12 cellular contexts compared by ENCODE assay signal in the genomic region with DNA sequence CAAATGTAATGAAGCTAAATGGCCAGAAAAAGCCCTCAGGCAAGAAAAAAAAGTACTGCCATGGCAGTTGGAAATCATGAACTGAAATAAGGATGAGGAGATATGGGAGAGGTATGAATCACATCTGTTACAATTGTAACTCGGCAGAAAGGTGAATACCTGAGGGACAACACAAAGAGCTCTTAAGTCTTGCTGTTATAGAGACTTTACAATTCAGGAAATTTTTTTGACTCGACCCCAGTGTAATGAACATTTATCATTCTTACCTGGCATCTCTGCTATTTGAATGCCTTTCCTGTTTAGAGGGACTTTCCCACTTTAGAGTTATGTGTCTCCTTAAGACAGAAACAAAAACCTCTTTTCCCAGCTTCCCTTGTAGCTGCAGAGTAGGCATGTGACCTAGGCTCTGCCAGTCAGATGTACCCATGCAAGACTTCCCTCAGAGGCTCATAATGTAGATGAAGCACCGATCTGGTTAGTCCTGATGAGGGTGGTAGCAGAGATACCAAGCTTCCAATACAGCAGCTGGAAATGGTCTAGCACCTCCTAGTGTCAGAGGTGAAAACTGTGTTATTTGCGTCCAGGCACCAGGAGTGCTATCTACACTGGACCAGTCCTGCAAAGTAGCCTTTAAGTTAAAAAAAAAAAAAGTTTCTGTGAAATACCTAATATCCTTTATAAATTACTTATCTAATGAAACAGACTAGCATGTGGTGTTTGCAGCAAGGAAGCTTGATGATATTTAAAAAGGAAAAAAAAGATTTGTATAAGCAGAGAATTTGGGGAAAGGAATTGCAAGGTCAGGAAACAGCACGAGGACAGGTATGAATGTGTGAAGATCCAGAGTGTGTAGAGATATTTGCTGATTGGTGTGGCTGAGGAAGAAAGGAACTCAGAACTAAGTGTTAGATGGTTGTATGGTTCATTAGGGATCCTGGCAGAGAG.
DNase-seq lines count a peak whose midpoint lies in the region; ATAC-seq and TF ChIP-seq lines count a peak whose summit lies in the region.
"Had no signal": no experiment of that assay in that cellular context is flagged by ENCODE, and none has a peak within 500 bp of the region (broad histone marks: within the 10 kb centered on the region; RNA-seq: fewer than 3 reads in every experiment).

No MANE protein-coding gene starts in this region.

- H3K4me1 Mint-ChIP-seq in endodermal cell: no peaks in the 10 kb centered on the region

- CTCF ChIA-PET in SK-N-SH (lab: Yijun Ruan, JAX): interaction anchor here (0.8 to 1.8 kb wide), 5 partner anchors 8 to 231 kb away, joined by 3 to 5 read pairs (median 3); no protein-coding TSS in a partner anchor

- H3K9me3 ChIP-seq in SK-N-SH (no peaks in the 10 kb centered on the region), endodermal cell (ENCODE audit: control insufficient read depth, low read length) (peaks cover 6% of the 10 kb centered on the region)

- H3K27ac ChIP-seq in SK-N-SH (ENCODE audit: low read depth in 2 of 2, low read length in 1 of 2) (no peak overlapping the region), endodermal cell (ENCODE audit: low read depth, low read length) (no peak overlapping the region)
- H3K27ac ChIP-seq: BLaER1 treated with 17β-estradiol and CSF1 and Interleukin-3, amounts not matched to agents 10 nM and 100 nM had no signal

- no peak overlapping the region for H3K4me3 Mint-ChIP-seq in endodermal cell

- H3K9me2 ChIP-seq in SK-N-SH: no peaks in the 10 kb centered on the region

- H3K4me3 ChIP-seq in SK-N-SH (ENCODE audit: low read depth in 2 of 2, low read length in 1 of 2) (peak overlapping the region in 1 of 2 experiments; percentile 11; a peak in 1 of 4 replicates), LNCaP clone FGC (ENCODE audit: low read depth, low read length) (no peak overlapping the region), endodermal cell (ENCODE audit: low read length) (no peak overlapping the region)
- H3K4me3 ChIP-seq: BLaER1 treated with 17β-estradiol and CSF1 and Interleukin-3, amounts not matched to agents 10 nM and 100 nM; lung had no signal

- H3F3A ChIP-seq in SK-N-SH (replicated peaks; ENCODE audit: insufficient read depth): no peaks in the 10 kb centered on the region

- DNase-seq in SK-N-SH: no peak
- DNase-seq in LNCaP clone FGC (ENCODE audit: low read depth): no peak
- DNase-seq in endodermal cell: peak; percentile 68
- peak; percentile 74 for DNase-seq in renal cortical epithelial cell (ENCODE audit: low read depth)
- no peak for DNase-seq in amygdala (lab: John Stamatoyannopoulos, UW)
- no peak for DNase-seq in stimulated activated naive CD4-positive, alpha-beta T cell treated with Interleukin-2 at 50 U/mL for 16 hours (lab: John Stamatoyannopoulos, UW)
- DNase-seq: NCI-H524 treated with DMSO at 0.1 percent for 48 hours; stimulated activated CD4-positive, alpha-beta T cell treated with anti-CD3 and anti-CD28 coated beads, Interleukin-1b, Interleukin-23, amount 100 ng/mL, for 48 hours had no signal

- ATAC-seq in SK-N-SH treated with all-trans-retinoic acid at 6 μM for 48 hours (no peak), GM21723 (IDR thresholded peaks at IDR 0.05; ENCODE audit: unreplicated experiment) (no peak)

- TF ChIP-seq RAD21 in SK-N-SH (IDR thresholded peaks at IDR 0.05; ENCODE audit: low read length): no peak

- WGBS in SK-N-SH (ENCODE audit: low lambda C conversion rate): under 1% methylated on average over 5 of the region's 5 CpGs
- whole genome bisulfite sequencing in endodermal cell (ENCODE audit: insufficient coverage in 1 of 2, insufficient read length in 1 of 2), 2 experiments: 82 to 84% methylated on average over 4 to 5 of the region's 5 CpGs

- H3K36me3 ChIP-seq in SK-N-SH (replicated peaks in 1 of 2; ENCODE audit: control insufficient read depth in 1 of 2, insufficient read depth in 2 of 2, low read length in 1 of 2): no peaks in the 10 kb centered on the region
- no peaks in the 10 kb centered on the region for H3K36me3 ChIP-seq in endodermal cell (ENCODE audit: control insufficient read depth, insufficient read depth, low read length)
- H3K36me3 ChIP-seq: BLaER1 treated with 17β-estradiol and CSF1 and Interleukin-3, amounts not matched to agents 10 nM and 100 nM had no signal

- no peaks in the 10 kb centered on the region for H3K79me2 ChIP-seq in SK-N-SH (ENCODE audit: insufficient read depth)

- H3K4me2 ChIP-seq in SK-N-SH: no peak overlapping the region

- no peak for TF ChIP-seq EP300 in SK-N-SH (IDR thresholded peaks at IDR 0.05; ENCODE audit: borderline replicate concordance in 1 of 2, low read depth in 1 of 2, low read length in 1 of 2)

- no peaks in the 10 kb centered on the region for H3K4me1 ChIP-seq in SK-N-SH (ENCODE audit: control insufficient read depth in 1 of 2, insufficient read depth in 2 of 2, low read depth in 1 of 2, low read length in 1 of 2)
- no peaks in the 10 kb centered on the region for H3K4me1 ChIP-seq in endodermal cell (ENCODE audit: control insufficient read depth, insufficient read depth, low read length)

- H3K9me3 Mint-ChIP-seq in endodermal cell: peaks cover 7% of the 10 kb centered on the region

- H2AFZ ChIP-seq in SK-N-SH (ENCODE audit: low read depth): no peak overlapping the region

- no peaks in the 10 kb centered on the region for H4K20me1 ChIP-seq in SK-N-SH (ENCODE audit: insufficient read depth)
- H4K20me1 ChIP-seq: BLaER1 treated with 17β-estradiol and CSF1 and Interleukin-3, amounts not matched to agents 10 nM and 100 nM had no signal

- TF ChIP-seq CTCF in SK-N-SH (IDR thresholded peaks at IDR 0.05) (peak; percentile 44), LNCaP clone FGC (IDR thresholded peaks at IDR 0.05; ENCODE audit: control insufficient read depth, extremely low read depth, insufficient read depth) (peak; percentile 28; the same call in 1 of the 2 replicates), endodermal cell (conservative IDR thresholded peaks at IDR 0.05) (peak; percentile 85)

- POLR2A ChIA-PET in SK-N-SH (lab: Yijun Ruan, JAX): no interaction called here

- H3K27ac Mint-ChIP-seq in endodermal cell: no peak overlapping the region

- no peak overlapping the region for H3K9ac ChIP-seq in SK-N-SH
- no peak overlapping the region for H3K9ac ChIP-seq in endodermal cell (ENCODE audit: extremely low read depth, low read length, poor library complexity, severe bottlenecking)
- H3K9ac ChIP-seq: BLaER1 treated with 17β-estradiol and CSF1 and Interleukin-3, amounts not matched to agents 10 nM and 100 nM had no signal

- no peaks in the 10 kb centered on the region for H3K27me3 Mint-ChIP-seq in endodermal cell (ENCODE audit: insufficient read depth)

- H3K36me3 Mint-ChIP-seq in endodermal cell (ENCODE audit: low read depth): peaks cover 1% of the 10 kb centered on the region

- peaks cover 7% of the 10 kb centered on the region; the same call in 1 of the 2 replicates for H3K27me3 ChIP-seq in SK-N-SH (ENCODE audit: insufficient read depth)
- no peaks in the 10 kb centered on the region for H3K27me3 ChIP-seq in endodermal cell (ENCODE audit: control insufficient read depth, insufficient read depth, low read length, poor library complexity, severe bottlenecking)
- H3K27me3 ChIP-seq: BLaER1 treated with 17β-estradiol and CSF1 and Interleukin-3, amounts not matched to agents 10 nM and 100 nM had no signal

TF ChIP-seq in SK-N-SH, 30 proteins besides CTCF, POLR2A, EP300 and RAD21 (continues in another document):
- TF ChIP-seq, protein P1, sequence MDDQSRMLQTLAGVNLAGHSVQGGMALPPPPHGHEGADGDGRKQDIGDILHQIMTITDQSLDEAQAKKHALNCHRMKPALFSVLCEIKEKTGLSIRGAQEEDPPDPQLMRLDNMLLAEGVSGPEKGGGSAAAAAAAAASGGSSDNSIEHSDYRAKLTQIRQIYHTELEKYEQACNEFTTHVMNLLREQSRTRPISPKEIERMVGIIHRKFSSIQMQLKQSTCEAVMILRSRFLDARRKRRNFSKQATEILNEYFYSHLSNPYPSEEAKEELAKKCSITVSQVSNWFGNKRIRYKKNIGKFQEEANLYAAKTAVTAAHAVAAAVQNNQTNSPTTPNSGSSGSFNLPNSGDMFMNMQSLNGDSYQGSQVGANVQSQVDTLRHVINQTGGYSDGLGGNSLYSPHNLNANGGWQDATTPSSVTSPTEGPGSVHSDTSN (IDR thresholded peaks at IDR 0.05): no peak
- no peak for TF ChIP-seq SMC3 (IDR thresholded peaks at IDR 0.05; ENCODE audit: low read depth, low read length)
- TF ChIP-seq FOSL2 (IDR thresholded peaks at IDR 0.05; ENCODE audit: borderline replicate concordance, low read depth): no peak
- no peak for TF ChIP-seq YY1 (IDR thresholded peaks at IDR 0.05; ENCODE audit: low read depth)
- no peak for TF ChIP-seq GATA2 (CRISPR knock-in tag; IDR thresholded peaks at IDR 0.05)
- TF ChIP-seq GABPA (IDR thresholded peaks at IDR 0.05; ENCODE audit: low read depth): no peak

TF ChIP-seq in SK-N-SH treated with all-trans-retinoic acid at 6 μM for 48 hours, 23 proteins besides CTCF, POLR2A, EP300 and RAD21:
- TF ChIP-seq ZFP3 (CRISPR knock-in tag; IDR thresholded peaks at IDR 0.05) (no peak), ESRRG (CRISPR knock-in tag; IDR thresholded peaks at IDR 0.05) (no peak), SNAI2 (CRISPR knock-in tag; IDR thresholded peaks at IDR 0.05) (no peak)
TF ChIP-seq in SK-N-SH treated with all-trans-retinoic acid at 6 μM for 48 hours: peak in this region for 0.

Comparison
In these comparisons a context has a peak if more than half of its experiments do, and no peak if none do; other contexts are left out.
1. DNase-seq: peak in endodermal cell (single experiment) and renal cortical epithelial cell (single experiment); none in SK-N-SH (single experiment), LNCaP clone FGC (single experiment), amygdala (0 of 56) and stimulated activated naive CD4-positive, alpha-beta T cell treated with Interleukin-2 at 50 U/mL for 16 hours (single experiment).
2. CTCF ChIP-seq: peak in every context shown above with its lines; median percentile 85 in endodermal cell; 44 in SK-N-SH; 28 in LNCaP clone FGC.